In genomic region chr18:13517369-13517768, GRCh38 we compare ENCODE assay signal across 22 cellular contexts.
DNase-seq lines count a peak whose midpoint lies in the region; ATAC-seq, FAIRE-seq and TF ChIP-seq lines count a peak whose summit lies in the region.
"Had no signal": no experiment of that assay in that cellular context is flagged by ENCODE, and none has a peak within 500 bp of the region (broad histone marks: within the 10 kb centered on the region; RNA-seq: fewer than 3 reads in every experiment).

No MANE protein-coding gene starts in this region.

- ATAC-seq in HG03039 (IDR thresholded peaks at IDR 0.05; ENCODE audit: unreplicated experiment): no peak
- ATAC-seq: GM12878, GM23338, HCT116, HepG2 had no signal

- H3K27me3 Mint-ChIP-seq in endodermal cell (ENCODE audit: insufficient read depth): no peaks in the 10 kb centered on the region
- H3K27me3 Mint-ChIP-seq: CD4-positive, CD25-positive, alpha-beta regulatory T cell; CD8-positive, alpha-beta memory T cell; IgD-negative memory B cell had no signal

- no peak for TF ChIP-seq CTCF in endodermal cell (conservative IDR thresholded peaks at IDR 0.05)

- H3K9me3 ChIP-seq in BLaER1 (peaks cover 32% of the 10 kb centered on the region), endodermal cell (ENCODE audit: control insufficient read depth, low read length) (no peaks in the 10 kb centered on the region)

- no peaks in the 10 kb centered on the region for H3K4me1 Mint-ChIP-seq in endodermal cell

- H3K27ac ChIP-seq in BLaER1: no peak overlapping the region
- H3K27ac ChIP-seq in endodermal cell (ENCODE audit: low read depth, low read length): no peak overlapping the region

- peak overlapping the region; percentile 34; the same call in 1 of the 2 replicates for H3K4me2 ChIP-seq in BLaER1
- H3K4me2 ChIP-seq: GM23338 had no signal

- H3K36me3 ChIP-seq in BLaER1 (peaks cover 71% of the 10 kb centered on the region), endodermal cell (ENCODE audit: control insufficient read depth, insufficient read depth, low read length) (no peaks in the 10 kb centered on the region)

- H4K20me1 ChIP-seq in BLaER1: peaks cover 50% of the 10 kb centered on the region

- no peak overlapping the region for H3K4me3 Mint-ChIP-seq in endodermal cell
- H3K4me3 Mint-ChIP-seq: CD4-positive, CD25-positive, alpha-beta regulatory T cell; CD8-positive, alpha-beta memory T cell; GM23338; IgD-negative memory B cell had no signal

- 72 to 77% methylated on average over 5 to 6 of the region's 7 CpGs for WGBS in endodermal cell (ENCODE audit: insufficient coverage in 1 of 2, insufficient read length in 1 of 2), 2 experiments

- H3K4me3 ChIP-seq in BLaER1: no peak overlapping the region
- no peak overlapping the region for H3K4me3 ChIP-seq in endodermal cell (ENCODE audit: low read length)
- H3K4me3 ChIP-seq: GM12878, GM23338 had no signal

- no peaks in the 10 kb centered on the region for H3K36me3 Mint-ChIP-seq in endodermal cell (ENCODE audit: low read depth)

- no peak overlapping the region for H3K27ac Mint-ChIP-seq in endodermal cell
- H3K27ac Mint-ChIP-seq: GM23338, IgD-negative memory B cell had no signal

- DNase-seq in endodermal cell (peak; percentile 28), mesenteric fat pad (ENCODE audit: low spot score) (peak; percentile 53), urothelium cell line (ENCODE audit: low spot score) (no peak), T-helper 9 cell (no peak), OCI-M1 (lab: John Stamatoyannopoulos, UW) (no peak)
- DNase-seq: 8988T; C1 segment of cervical spinal cord; CD4-positive, CD25-positive, alpha-beta regulatory T cell; CD8-positive, alpha-beta memory T cell; COR-L47; DMS 273 treated with DMSO at 0.1 percent for 48 hours; DMS53; DND-41; EL; H7 had no signal

- H3K9ac ChIP-seq in BLaER1 (no peak overlapping the region), endodermal cell (ENCODE audit: extremely low read depth, low read length, poor library complexity, severe bottlenecking) (no peak overlapping the region)

- no peaks in the 10 kb centered on the region for H3K9me3 Mint-ChIP-seq in endodermal cell

- peak; percentile 40 for FAIRE-seq in urothelium cell line (lab: Jason Lieb, UNC)
- FAIRE-seq: GM12878, HepG2 had no signal

- peaks cover 75% of the 10 kb centered on the region for H3K4me1 ChIP-seq in BLaER1
- no peaks in the 10 kb centered on the region for H3K4me1 ChIP-seq in endodermal cell (ENCODE audit: control insufficient read depth, insufficient read depth, low read length)

- H3K27me3 ChIP-seq in BLaER1: no peaks in the 10 kb centered on the region
- no peaks in the 10 kb centered on the region for H3K27me3 ChIP-seq in endodermal cell (ENCODE audit: control insufficient read depth, insufficient read depth, low read length, poor library complexity, severe bottlenecking)

Comparison
In these comparisons a context has a peak if more than half of its experiments do, and no peak if none do; other contexts are left out.
1. DNase-seq: peak in endodermal cell (single experiment) and mesenteric fat pad (single experiment); none in urothelium cell line (single experiment), T-helper 9 cell (single experiment) and OCI-M1 (single experiment).